Comparison of ENCODE assay signal across 21 cellular contexts in genomic region chr3:188147782-188148181, GRCh38.
"Had no signal": no experiment of that assay in that cellular context is flagged by ENCODE, and none has a peak within 500 bp of the region (broad histone marks: within the 10 kb centered on the region; RNA-seq: fewer than 3 reads in every experiment).

No MANE protein-coding gene starts in this region.

- ATAC-seq: Panc1, PC-3, SK-N-SH treated with all-trans-retinoic acid at 6 μM for 48 hours had no signal

- DNase-seq: Karpas-422; KG1; MM.1S; NCI-H1092 treated with DMSO at 0.1 percent for 48 hours; NCI-H1436; NCI-H187; NCI-H2029; NCI-H2081 treated with DMSO at 0.1 percent for 48 hours; NCI-H2171; NCI-H226; NCI-H446; NCI-H510A; NCI-H524 treated with DMSO at 0.1 percent for 48 hours; NCI-H69; NCI-H774; NK-92 treated with Interleukin-12 subunit alpha and Interleukin-12 subunit beta, amount 100 ng/mL, for 24 hours; PC-3; SHP77 had no signal

- H3K27ac ChIP-seq: RWPE1 had no signal
